9 cellular contexts compared by ENCODE assay signal in the genomic region with DNA sequence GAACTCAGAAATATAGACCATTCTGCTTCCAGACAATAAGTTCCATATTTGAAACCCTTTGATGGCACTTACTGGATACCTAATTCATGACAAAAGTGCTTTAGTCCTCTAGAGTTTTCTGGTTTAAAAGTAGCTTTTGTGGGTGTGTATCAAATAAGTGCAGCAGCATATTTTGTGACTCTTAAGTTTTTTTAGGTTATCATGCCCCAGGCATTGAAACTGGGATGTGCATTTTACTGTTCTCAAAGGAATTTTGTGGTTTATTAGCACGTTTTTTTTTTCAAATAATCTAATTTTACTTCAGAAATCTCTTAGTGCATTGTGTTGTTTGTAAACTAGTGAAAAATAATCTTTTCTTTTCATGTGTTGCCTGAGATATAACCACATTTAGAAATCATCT. TPM values are rescaled to one million over a fixed set of nuclear protein-coding genes. Genes with fewer than 3 reads are reported as not detected.
A peak's percentile ranks its signal among the peaks of the same experiment; 100 is the strongest.
DNase-seq lines count a peak whose midpoint lies in the region; ATAC-seq, FAIRE-seq and TF ChIP-seq lines count a peak whose summit lies in the region.
"Had no signal": no experiment of that assay in that cellular context is flagged by ENCODE, and none has a peak within 500 bp of the region (broad histone marks: within the 10 kb centered on the region; RNA-seq: fewer than 3 reads in every experiment).

No MANE protein-coding gene starts in this region.

- peak overlapping the region; percentile 1 to 98 for H3K9ac ChIP-seq in duodenal mucosa (ENCODE audit: low read depth in 1 of 2, low read length in 2 of 2)

- no peak for DNase-seq in CD4-positive, alpha-beta memory T cell
- no peak for DNase-seq in MG63
- no peak for DNase-seq in neural crest cell (ENCODE audit: low read depth, low spot score)
- no peak for DNase-seq in frontal cortex (ENCODE audit: low spot score in 2 of 2)
- DNase-seq in NCI-H446 (lab: John Stamatoyannopoulos, UW) = no peak
- DNase-seq in NCI-H146 treated with DMSO at 0.1 percent for 48 hours (lab: John Stamatoyannopoulos, UW; ENCODE audit: unreplicated experiment) = no peak
- DNase-seq: T-helper 9 cell had no signal

- H3K9me3 Mint-ChIP-seq in CD4-positive, alpha-beta memory T cell = peaks cover 0 to 9% (median 0%) of the 10 kb centered on the region in 8 donors
- H3K9me3 Mint-ChIP-seq in neural crest cell = no peaks in the 10 kb centered on the region

- TF ChIP-seq CTCF in neural crest cell (conservative IDR thresholded peaks at IDR 0.05) = no peak

- H3K4me1 Mint-ChIP-seq in CD4-positive, alpha-beta memory T cell = peaks cover 46 to 75% (median 61%) of the 10 kb centered on the region in 4 donors
- H3K4me1 Mint-ChIP-seq in neural crest cell = peaks cover 78% of the 10 kb centered on the region

- peak overlapping the region; percentile 99 to 100 (median 100) for H3K4me3 Mint-ChIP-seq in CD4-positive, alpha-beta memory T cell
- H3K4me3 Mint-ChIP-seq in neural crest cell = peak overlapping the region; percentile 99

- H3K27ac ChIP-seq in CD4-positive, alpha-beta memory T cell (ENCODE audit: low read depth, low read length) = peak overlapping the region; percentile 98
- no peak overlapping the region for H3K27ac ChIP-seq in duodenal mucosa (ENCODE audit: low read depth, low read length)

- H3K36me3 Mint-ChIP-seq in CD4-positive, alpha-beta memory T cell = peaks cover 38 to 62% of the 10 kb centered on the region in 2 donors
- peaks cover 23% of the 10 kb centered on the region for H3K36me3 Mint-ChIP-seq in neural crest cell (ENCODE audit: low read depth)

- CTCF ChIA-PET in CD4-positive, alpha-beta memory T cell (lab: Charles Lee; ENCODE audit: partially characterized antibody) = interaction anchor here (0.6 to 5.0 kb wide), 14 partner anchors 12 to 304 kb away, joined by 3 to 64 read pairs (median 4); a partner anchor contains a TSS

- POLR2A ChIA-PET in CD4-positive, alpha-beta memory T cell (lab: Charles Lee; ENCODE audit: partially characterized antibody) = interaction anchor here (0.9 to 4.0 kb wide), 5 partner anchors 9 to 52 kb away, joined by 3 to 61 read pairs (median 31); a partner anchor contains a TSS

- H3K4me3 ChIP-seq in CD4-positive, alpha-beta memory T cell (ENCODE audit: low read length in 2 of 2) = peak overlapping the region in 1 of 2 donors; percentile 94
- H3K4me3 ChIP-seq in MG63 (peak overlapping the region; percentile 94), duodenal mucosa (ENCODE audit: low read depth in 1 of 2, low read length in 2 of 2) (peak overlapping the region; percentile 94 to 99)

- H3K27me3 ChIP-seq in CD4-positive, alpha-beta memory T cell (ENCODE audit: insufficient read depth, low read length) = no peaks in the 10 kb centered on the region
- no peaks in the 10 kb centered on the region for H3K27me3 ChIP-seq in MG63
- H3K27me3 ChIP-seq in duodenal mucosa (ENCODE audit: control insufficient read depth in 1 of 2, insufficient read depth in 2 of 2, low read length in 2 of 2) = no peaks in the 10 kb centered on the region

- H3K27ac Mint-ChIP-seq in CD4-positive, alpha-beta memory T cell = peak overlapping the region; percentile 99 to 100 (median 100)
- peak overlapping the region; percentile 99 for H3K27ac Mint-ChIP-seq in neural crest cell (ENCODE audit: unreplicated experiment)

- H3K4me1 ChIP-seq in CD4-positive, alpha-beta memory T cell (ENCODE audit: insufficient read depth, low read length) = peaks cover 61% of the 10 kb centered on the region
- peaks cover 34 to 39% of the 10 kb centered on the region in 2 donors for H3K4me1 ChIP-seq in duodenal mucosa (ENCODE audit: control insufficient read depth in 1 of 2, insufficient read depth in 2 of 2, low read length in 2 of 2)

- ATAC-seq in HG02759 (IDR thresholded peaks at IDR 0.05; ENCODE audit: unreplicated experiment) = no peak

- H3K27me3 Mint-ChIP-seq in CD4-positive, alpha-beta memory T cell = peaks cover 2 to 3% of the 10 kb centered on the region in 2 donors
- H3K27me3 Mint-ChIP-seq in neural crest cell (ENCODE audit: low read depth) = peaks cover 4% of the 10 kb centered on the region

- H3K36me3 ChIP-seq in CD4-positive, alpha-beta memory T cell (ENCODE audit: insufficient read depth, low read length) = peaks cover 34% of the 10 kb centered on the region
- H3K36me3 ChIP-seq in MG63 (peaks cover 58% of the 10 kb centered on the region), duodenal mucosa (ENCODE audit: control insufficient read depth in 1 of 2, insufficient read depth in 2 of 2, low read length in 2 of 2) (peaks cover 24 to 36% of the 10 kb centered on the region in 2 donors)

- intact Hi-C loops in CD4-positive, alpha-beta memory T cell (cut with micrococcal nuclease) = loop anchor here (1.0 to 10.0 kb wide), 3 partner anchors 76 to 387 kb away; a partner anchor contains a TSS

- no peak for FAIRE-seq in frontal cortex (lab: Jason Lieb, UNC)

- H3K9me3 ChIP-seq in CD4-positive, alpha-beta memory T cell (ENCODE audit: control insufficient read depth in 1 of 2, low read length in 2 of 2) = no peaks in the 10 kb centered on the region
- no peaks in the 10 kb centered on the region for H3K9me3 ChIP-seq in MG63
- no peaks in the 10 kb centered on the region for H3K9me3 ChIP-seq in duodenal mucosa (ENCODE audit: control insufficient read depth in 1 of 2, low read length in 2 of 2)

RNA-seq across cellular contexts. Expression of a gene that starts 1.5 kb away (rescaled TPM):
- 100 to 1,000 TPM; 235 to 240 TPM for total RNA-seq in CD4-positive, alpha-beta memory T cell
- polyA plus RNA-seq in CD4-positive, alpha-beta memory T cell = 100 to 1,000 TPM; 305 to 348 TPM
- 313 and 393 TPM in 2 replicates for total RNA-seq in MG63 (2014; rRNA removed; shearing (Covaris generic); ENCODE audit: low replicate concordance)
- total RNA-seq in neural crest cell (508 and 524 TPM in 2 replicates), frontal cortex (415 TPM)

RNA-seq across cellular contexts. Expression of a gene that starts 28.9 kb away (rescaled TPM):
- total RNA-seq in CD4-positive, alpha-beta memory T cell = 1 to 10 TPM; 3.6 to 5.1 TPM
- 1 to 10 TPM; 2.0 to 2.4 TPM for polyA plus RNA-seq in CD4-positive, alpha-beta memory T cell
- total RNA-seq in MG63 (2014; rRNA removed; shearing (Covaris generic); ENCODE audit: low replicate concordance) = not detected in 2 replicates
- total RNA-seq in neural crest cell (29.7 and 34.8 TPM in 2 replicates), frontal cortex (23.2 TPM)

RNA-seq across cellular contexts. Expression of a gene that starts 29.0 kb away (rescaled TPM):
- total RNA-seq in CD4-positive, alpha-beta memory T cell = 10 to 100 TPM; 16.8 to 20.6 TPM
- 10 to 100 TPM; 30.7 to 36.6 TPM for polyA plus RNA-seq in CD4-positive, alpha-beta memory T cell
- total RNA-seq in MG63 (2014; rRNA removed; shearing (Covaris generic); ENCODE audit: low replicate concordance) = 15.9 and 19.3 TPM in 2 replicates
- total RNA-seq in neural crest cell (12.5 and 18.2 TPM in 2 replicates), frontal cortex (27.3 TPM)
